ENCODE assay signal across 8 cellular contexts in genomic region chr7:43590862-43591550, GRCh38. TPM values are rescaled to one million over a fixed set of nuclear protein-coding genes. Genes with fewer than 3 reads are reported as not detected.
A peak's percentile ranks its signal among the peaks of the same experiment; 100 is the strongest.
DNase-seq lines count a peak whose midpoint lies in the region; ATAC-seq lines count a peak whose summit lies in the region.

No MANE protein-coding gene starts in this region.

- peaks cover 68 to 96% (median 79%) of the 10 kb centered on the region in 4 donors for H3K4me1 Mint-ChIP-seq in CD4-positive, alpha-beta memory T cell
- peaks cover 85% of the 10 kb centered on the region for H3K4me1 Mint-ChIP-seq in activated naive CD4-positive, alpha-beta T cell treated with anti-CD3 and anti-CD28 coated beads, Interleukin-2, amount 10 ng/mL, durations not matched to agents 7 days and 5 days

- H3K4me1 ChIP-seq in CD4-positive, alpha-beta memory T cell (ENCODE audit: insufficient read depth, low read length): peaks cover 89% of the 10 kb centered on the region
- H3K4me1 ChIP-seq in aorta (ENCODE audit: control insufficient read depth in 1 of 2, insufficient read depth in 2 of 2, low read length in 2 of 2): peaks cover 9 to 15% of the 10 kb centered on the region in 2 donors

- 49 to 54% methylated on average over 2 of the region's 2 CpGs for WGBS in aorta, 2 donors

- CTCF ChIA-PET in CD4-positive, alpha-beta memory T cell (lab: Charles Lee; ENCODE audit: partially characterized antibody): interaction anchor here (1.1 to 3.2 kb wide), 3 partner anchors 8 to 109 kb away, joined by 3 to 15 read pairs (median 5); partner anchors contain the start of gene STK17A
- CTCF ChIA-PET in activated naive CD4-positive, alpha-beta T cell treated with anti-CD3 and anti-CD28 coated beads, Interleukin-2, amount 10 ng/mL, durations not matched to agents 7 days and 5 days (lab: Charles Lee): interaction anchor here (0.6 to 1.9 kb wide), 6 partner anchors 8 to 110 kb away, joined by 3 to 14 read pairs (median 3); partner anchors contain the start of gene STK17A

- no peaks in the 10 kb centered on the region for H3K36me3 ChIP-seq in CD4-positive, alpha-beta memory T cell (ENCODE audit: insufficient read depth, low read length)
- no peaks in the 10 kb centered on the region for H3K36me3 ChIP-seq in aorta (ENCODE audit: control insufficient read depth in 1 of 2, insufficient read depth in 2 of 2, low read length in 1 of 2)

- peak overlapping the region; percentile 65 to 94 (median 91) for H3K27ac Mint-ChIP-seq in CD4-positive, alpha-beta memory T cell
- peak overlapping the region; percentile 46 for H3K27ac Mint-ChIP-seq in activated naive CD4-positive, alpha-beta T cell treated with anti-CD3 and anti-CD28 coated beads, Interleukin-2, amount 10 ng/mL, durations not matched to agents 7 days and 5 days

- peaks cover 0 to 2% (median 0%) of the 10 kb centered on the region in 8 donors for H3K9me3 Mint-ChIP-seq in CD4-positive, alpha-beta memory T cell
- no peaks in the 10 kb centered on the region for H3K9me3 Mint-ChIP-seq in activated naive CD4-positive, alpha-beta T cell treated with anti-CD3 and anti-CD28 coated beads, Interleukin-2, amount 10 ng/mL, durations not matched to agents 7 days and 5 days

- no peaks in the 10 kb centered on the region for H3K9me3 ChIP-seq in CD4-positive, alpha-beta memory T cell (ENCODE audit: control insufficient read depth in 1 of 2, low read length in 2 of 2)
- H3K9me3 ChIP-seq in aorta (ENCODE audit: control insufficient read depth, low read length): no peaks in the 10 kb centered on the region

- intact Hi-C loops in CD4-positive, alpha-beta memory T cell (cut with micrococcal nuclease): no loop called here
- intact Hi-C loops in posterior vena cava (cut with DNase I) (no loop called here), aorta (cut with DNase I) (no loop called here)

- H3K27ac ChIP-seq in CD4-positive, alpha-beta memory T cell (ENCODE audit: low read depth, low read length): peak overlapping the region; percentile 25
- H3K27ac ChIP-seq in aorta (ENCODE audit: low read depth in 1 of 2, low read length in 2 of 2): no peak overlapping the region

- no peaks in the 10 kb centered on the region for H3K27me3 ChIP-seq in CD4-positive, alpha-beta memory T cell (ENCODE audit: insufficient read depth, low read length)
- no peaks in the 10 kb centered on the region for H3K27me3 ChIP-seq in aorta (ENCODE audit: control insufficient read depth in 1 of 2, insufficient read depth in 2 of 2, low read length in 1 of 2)

- ATAC-seq in GM19372 (IDR thresholded peaks at IDR 0.05; ENCODE audit: low read depth, unreplicated experiment) (peak; percentile 65), HG03196 (IDR thresholded peaks at IDR 0.05; ENCODE audit: unreplicated experiment) (peak; percentile 55), aorta (ENCODE audit: low FRiP score) (no peak)

- H3K4me3 ChIP-seq in CD4-positive, alpha-beta memory T cell (ENCODE audit: low read length in 2 of 2): peak overlapping the region in 1 of 2 donors; percentile 14
- H3K4me3 ChIP-seq in aorta (ENCODE audit: low read length in 2 of 2): no peak overlapping the region

- POLR2A ChIA-PET in CD4-positive, alpha-beta memory T cell (lab: Charles Lee; ENCODE audit: partially characterized antibody): interaction anchor here (1.3 to 13.3 kb wide), 3 partner anchors 8 to 54 kb away, joined by 4 to 393 read pairs (median 6); partner anchors contain the start of gene STK17A

- peaks cover 4 to 32% of the 10 kb centered on the region in 2 donors for H3K36me3 Mint-ChIP-seq in CD4-positive, alpha-beta memory T cell
- peaks cover 39% of the 10 kb centered on the region for H3K36me3 Mint-ChIP-seq in activated naive CD4-positive, alpha-beta T cell treated with anti-CD3 and anti-CD28 coated beads, Interleukin-2, amount 10 ng/mL, durations not matched to agents 7 days and 5 days

- DNase-seq in CD4-positive, alpha-beta memory T cell: no peak
- DNase-seq in activated naive CD4-positive, alpha-beta T cell treated with anti-CD3 and anti-CD28 coated beads, Interleukin-2, amount 10 ng/mL, durations not matched to agents 7 days and 5 days: no peak
- DNase-seq in posterior vena cava (ENCODE audit: low spot score): no peak
- no peak for DNase-seq in medulla oblongata (ENCODE audit: extremely low spot score)
- no peak for DNase-seq in NCI-H524 (lab: John Stamatoyannopoulos, UW)
- DNase-seq in aorta: no peak

- peak overlapping the region; percentile 57 to 92 (median 78) for H3K4me3 Mint-ChIP-seq in CD4-positive, alpha-beta memory T cell
- no peak overlapping the region for H3K4me3 Mint-ChIP-seq in activated naive CD4-positive, alpha-beta T cell treated with anti-CD3 and anti-CD28 coated beads, Interleukin-2, amount 10 ng/mL, durations not matched to agents 7 days and 5 days

- H3K27me3 Mint-ChIP-seq in CD4-positive, alpha-beta memory T cell: no peaks in the 10 kb centered on the region
- no peaks in the 10 kb centered on the region for H3K27me3 Mint-ChIP-seq in activated naive CD4-positive, alpha-beta T cell treated with anti-CD3 and anti-CD28 coated beads, Interleukin-2, amount 10 ng/mL, durations not matched to agents 7 days and 5 days

RNA-seq across cellular contexts. Expression of gene STK17A, which starts 8.1 kb away (rescaled TPM):
- 100 to 1,000 TPM; 118 to 119 TPM for total RNA-seq in CD4-positive, alpha-beta memory T cell
- polyA plus RNA-seq in CD4-positive, alpha-beta memory T cell: 100 to 1,000 TPM; 139 to 168 TPM
- total RNA-seq in posterior vena cava (10 to 100 TPM; 21.1 to 32.2 TPM), aorta (10 to 100 TPM; 38.8 to 40.6 TPM)
- polyA plus RNA-seq in aorta: 10 to 100 TPM; 15.9 to 19.3 TPM
